In the genomic region with DNA sequence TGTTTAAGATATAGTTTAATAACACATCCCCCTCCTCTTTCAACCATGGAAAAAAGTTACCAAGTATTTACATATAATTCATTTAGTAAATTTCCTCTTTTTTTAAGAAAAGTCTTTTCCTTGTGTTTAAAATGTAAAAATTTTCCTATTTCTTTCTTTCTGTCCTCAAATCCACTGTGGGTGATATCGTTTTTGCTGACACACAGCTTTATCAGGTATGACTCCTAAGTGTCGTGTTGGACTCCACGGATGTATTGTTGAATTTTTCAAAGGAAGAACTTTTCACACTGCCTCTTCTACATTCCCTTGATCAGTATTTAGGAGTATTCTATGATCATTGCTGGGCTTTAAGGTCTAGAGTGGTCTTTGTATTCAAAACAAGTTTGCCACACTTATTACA, we compare ENCODE assay signal across 29 cellular contexts.
"Had no signal": no experiment of that assay in that cellular context is flagged by ENCODE, and none has a peak within 500 bp of the region (broad histone marks: within the 10 kb centered on the region; RNA-seq: fewer than 3 reads in every experiment).

No MANE protein-coding gene starts in this region.

- ATAC-seq: activated CD4-positive, alpha-beta T cell treated with anti-CD3 and anti-CD28 coated beads for 36 hours; gastrocnemius medialis; left cardiac atrium; left ventricle myocardium superior; mucosa of descending colon; SK-N-SH treated with all-trans-retinoic acid at 6 μM for 48 hours had no signal

- H3K27ac ChIP-seq: gastrocnemius medialis, neutrophil, sigmoid colon, suprapubic skin, tibial nerve had no signal

- H3K9me3 Mint-ChIP-seq: activated naive CD4-positive, alpha-beta T cell treated with anti-CD3 and anti-CD28 coated beads, Interleukin-2, amount 10 ng/mL, durations not matched to agents 7 days and 5 days had no signal

- H3K4me3 Mint-ChIP-seq: activated CD4-positive, alpha-beta T cell treated with anti-CD3 and anti-CD28 coated beads for 36 hours; activated naive CD4-positive, alpha-beta T cell treated with anti-CD3 and anti-CD28 coated beads, Interleukin-2, amount 10 ng/mL, durations not matched to agents 7 days and 5 days; activated T-helper 1 cell treated with anti-CD3 and anti-CD28 coated beads, Interleukin-12 subunit alpha, Interleukin-12 subunit beta, Interleukin-2, Interleukin-4 antibody, amounts not matched to agents 30 ng/mL and 10 ng/mL and 1 ng/mL, durations not matched to agents 14 hours and 24 hours and 36 hours; nephron; T-helper 2 cell treated with Interferon-gamma antibody and Interleukin-4, amounts not matched to agents 5 μg/mL and 100 μg/mL, for 36 hours had no signal

- H3K4me3 ChIP-seq: gastrocnemius medialis, mucosa of descending colon, sigmoid colon, suprapubic skin, tibial nerve had no signal

- H3K27me3 Mint-ChIP-seq: activated CD4-positive, alpha-beta T cell treated with anti-CD3 and anti-CD28 coated beads for 36 hours; activated naive CD4-positive, alpha-beta T cell treated with anti-CD3 and anti-CD28 coated beads, Interleukin-2, amount 10 ng/mL, durations not matched to agents 7 days and 5 days; progenitor cell of endocrine pancreas had no signal

- H3K9me3 ChIP-seq: gastrocnemius medialis, mucosa of descending colon, neutrophil, sigmoid colon, suprapubic skin, tibial nerve had no signal

- FAIRE-seq: bronchial epithelial cell had no signal

- DNase-seq: activated CD4-positive, alpha-beta T cell treated with anti-CD3 and anti-CD28 coated beads for 36 hours; activated CD4-positive, alpha-beta T cell treated with anti-CD3 and anti-CD28 coated beads, Interleukin-2, amount 50 U/mL, for 4 hours; activated CD4-positive, CD25-positive, alpha-beta regulatory T cell; activated gamma-delta T cell; activated naive CD4-positive, alpha-beta T cell treated with anti-CD3 and anti-CD28 coated beads, Interleukin-2, amount 10 ng/mL, durations not matched to agents 7 days and 5 days; activated T-cell treated with anti-CD3 and anti-CD28 coated beads for 4 hours; anterior cingulate cortex; dermis blood vessel endothelial cell; effector CD8-positive, alpha-beta T cell; erythroblast; gastrocnemius medialis; glutamatergic neuron; islet precursor cell; left cardiac atrium; left ventricle myocardium superior; mucosa of descending colon; sigmoid colon; stimulated activated CD4-positive, alpha-beta T cell treated with anti-CD3 and anti-CD28 coated beads, Interleukin-15, amount 100 ng/mL, for 24 hours; stimulated activated CD4-positive, alpha-beta T cell treated with anti-CD3 and anti-CD28 coated beads, Interleukin-2, amount 100 ng/mL, for 24 hours; stimulated activated naive CD4-positive, alpha-beta T cell had no signal

- H3K27ac Mint-ChIP-seq: activated CD4-positive, alpha-beta T cell treated with anti-CD3 and anti-CD28 coated beads for 36 hours; activated naive CD4-positive, alpha-beta T cell treated with anti-CD3 and anti-CD28 coated beads, Interleukin-2, amount 10 ng/mL, durations not matched to agents 7 days and 5 days; activated T-helper 1 cell treated with anti-CD3 and anti-CD28 coated beads, Interleukin-12 subunit alpha, Interleukin-12 subunit beta, Interleukin-2, Interleukin-4 antibody, amounts not matched to agents 30 ng/mL and 10 ng/mL and 1 ng/mL, durations not matched to agents 14 hours and 24 hours and 36 hours; nephron; progenitor cell of endocrine pancreas; T-helper 2 cell treated with Interferon-gamma antibody and Interleukin-4, amounts not matched to agents 5 μg/mL and 100 μg/mL, for 36 hours had no signal

- H3K4me1 ChIP-seq: sigmoid colon, suprapubic skin, tibial nerve had no signal

- H3K4me1 Mint-ChIP-seq: nephron had no signal

- H3K27me3 ChIP-seq: gastrocnemius medialis, neutrophil, sigmoid colon, suprapubic skin, tibial nerve had no signal
